8 cellular contexts compared by ENCODE assay signal in genomic region chr1:173477286-173478098, GRCh38. TPM values are rescaled to one million over a fixed set of nuclear protein-coding genes. Genes with fewer than 3 reads are reported as not detected.
DNase-seq lines count a peak whose midpoint lies in the region; ATAC-seq and TF ChIP-seq lines count a peak whose summit lies in the region.

PRDX6 (plus strand) TSS chr1:173477335; CDS start chr1:173477398, 63 bp downstream.

- peaks cover 20 to 29% of the 10 kb centered on the region in 2 donors for H3K36me3 Mint-ChIP-seq in CD14-positive monocyte

- intact Hi-C loops in CD14-positive monocyte (cut with micrococcal nuclease) (loop anchor here (5.0 to 10.0 kb wide), 5 partner anchors 45 to 545 kb away; partner anchors contain the start of genes CENPL (in 2 of the 2), DARS2 (in 2 of the 2), GAS5 (in 2 of the 2) and ZBTB37 (in 2 of the 2)), esophagus muscularis mucosa (cut with DNase I) (loop anchor here (1.0 kb wide), 1 partner anchor 46 kb away; no protein-coding TSS in a partner anchor), thyroid gland (cut with DNase I) (no loop called here)

- TF ChIP-seq POLR2A in esophagus muscularis mucosa (IDR thresholded peaks at IDR 0.05; ENCODE audit: low read depth), result peak; percentile 52
- TF ChIP-seq POLR2A in thyroid gland (IDR thresholded peaks at IDR 0.05), result peak; percentile 64 to 92

- peak within 1 kb of the TSS; percentile 93 to 96 for H3K4me3 Mint-ChIP-seq in CD14-positive monocyte

- TF ChIP-seq EP300 in esophagus muscularis mucosa (IDR thresholded peaks at IDR 0.05), result no peak

- H3K4me3 ChIP-seq in esophagus muscularis mucosa (peak within 1 kb of the TSS; percentile 85 to 95 (median 93)), muscle layer of duodenum (ENCODE audit: low read depth in 1 of 2, low read length in 2 of 2) (peak within 1 kb of the TSS; percentile 83 to 85), thyroid gland (replicated peaks in 1 of 3) (peak within 1 kb of the TSS; percentile 80 to 91 (median 88))

- H3K27ac ChIP-seq in esophagus muscularis mucosa (replicated peaks in 1 of 4), result peak within 1 kb of the TSS; percentile 97 to 100 (median 100)
- H3K27ac ChIP-seq in muscle layer of duodenum (ENCODE audit: low read length), result peak within 1 kb of the TSS; percentile 88
- H3K27ac ChIP-seq in thyroid gland, result peak within 1 kb of the TSS; percentile 90 to 98 (median 97)

- peaks cover 61 to 74% (median 71%) of the 10 kb centered on the region in 4 donors for H3K4me1 ChIP-seq in esophagus muscularis mucosa
- peaks cover 32 to 47% of the 10 kb centered on the region in 2 donors for H3K4me1 ChIP-seq in muscle layer of duodenum (ENCODE audit: control insufficient read depth in 1 of 2, insufficient read depth in 2 of 2, low read length in 2 of 2)
- peaks cover 30 to 37% of the 10 kb centered on the region in 2 donors for H3K4me1 ChIP-seq in thyroid gland

- H3K27me3 ChIP-seq in esophagus muscularis mucosa (no peaks in the 10 kb centered on the region), muscle layer of duodenum (ENCODE audit: low read depth, low read length) (no peaks in the 10 kb centered on the region), thyroid gland (no peaks in the 10 kb centered on the region)

- TF ChIP-seq CTCF in CD14-positive monocyte (IDR thresholded peaks at IDR 0.05) (no peak), esophagus muscularis mucosa (IDR thresholded peaks at IDR 0.05) (no peak), thyroid gland (IDR thresholded peaks at IDR 0.05) (no peak)

- ATAC-seq in GM19035 (IDR thresholded peaks at IDR 0.05; ENCODE audit: unreplicated experiment), result peak; percentile 61
- peak; percentile 54 for ATAC-seq in HG03175 (IDR thresholded peaks at IDR 0.05; ENCODE audit: unreplicated experiment)

- peaks cover 10 to 21% (median 18%) of the 10 kb centered on the region in 4 donors for H3K36me3 ChIP-seq in esophagus muscularis mucosa
- peaks cover 16 to 17% of the 10 kb centered on the region in 2 donors for H3K36me3 ChIP-seq in muscle layer of duodenum (ENCODE audit: control insufficient read depth in 1 of 2, insufficient read depth in 2 of 2, low read length in 2 of 2)
- H3K36me3 ChIP-seq in thyroid gland, result peaks cover 15 to 16% of the 10 kb centered on the region in 2 donors

- peaks cover 52% of the 10 kb centered on the region for H3K4me1 Mint-ChIP-seq in CD14-positive monocyte

- peaks cover 0 to 2% (median 0%) of the 10 kb centered on the region in 7 donors for H3K9me3 Mint-ChIP-seq in CD14-positive monocyte

- 0% methylated on average over 29 of the region's 69 CpGs for WGBS in esophagus muscularis mucosa
- WGBS in thyroid gland, 2 donors, result 0% methylated on average over 36 to 44 of the region's 69 CpGs

- peaks cover 0 to 4% (median 1%) of the 10 kb centered on the region in 3 donors for H3K27me3 Mint-ChIP-seq in CD14-positive monocyte (ENCODE audit: low read depth in 3 of 3)

- DNase-seq in CD14-positive monocyte (ENCODE audit: low spot score), result no peak
- peak; percentile 95 for DNase-seq in NCI-H526 treated with DMSO at 0.1 percent for 48 hours (lab: John Stamatoyannopoulos, UW)
- peak in 2 of 3 experiments; percentile 66 to 72 for DNase-seq in activated CD8-positive, alpha-beta memory T cell treated with anti-CD3 and anti-CD28 coated beads for 48 hours (ENCODE audit: low read depth in 2 of 3, low spot score in 2 of 3)
- peak; percentile 97 for DNase-seq in esophagus muscularis mucosa (ENCODE audit: extremely low spot score)
- DNase-seq in thyroid gland, result peak; percentile 89

- H3K9me3 ChIP-seq in esophagus muscularis mucosa, result no peaks in the 10 kb centered on the region
- no peaks in the 10 kb centered on the region for H3K9me3 ChIP-seq in muscle layer of duodenum (ENCODE audit: control insufficient read depth in 1 of 2, low read length in 2 of 2)
- no peaks in the 10 kb centered on the region for H3K9me3 ChIP-seq in thyroid gland

- peak within 1 kb of the TSS; percentile 94 to 98 (median 97) for H3K27ac Mint-ChIP-seq in CD14-positive monocyte

RNA-seq across cellular contexts. Expression of gene PRDX6, which starts in this region (rescaled TPM):
- 100 to 1,000 TPM; 119 to 142 TPM for polyA plus RNA-seq in CD14-positive monocyte
- total RNA-seq in esophagus muscularis mucosa, result 100 to 1,000 TPM; 319 to 529 (median 375) TPM
- total RNA-seq in thyroid gland, result 100 to 1,000 TPM; 161 to 301 (median 233) TPM
